25 cellular contexts compared by ENCODE assay signal in the genomic region with DNA sequence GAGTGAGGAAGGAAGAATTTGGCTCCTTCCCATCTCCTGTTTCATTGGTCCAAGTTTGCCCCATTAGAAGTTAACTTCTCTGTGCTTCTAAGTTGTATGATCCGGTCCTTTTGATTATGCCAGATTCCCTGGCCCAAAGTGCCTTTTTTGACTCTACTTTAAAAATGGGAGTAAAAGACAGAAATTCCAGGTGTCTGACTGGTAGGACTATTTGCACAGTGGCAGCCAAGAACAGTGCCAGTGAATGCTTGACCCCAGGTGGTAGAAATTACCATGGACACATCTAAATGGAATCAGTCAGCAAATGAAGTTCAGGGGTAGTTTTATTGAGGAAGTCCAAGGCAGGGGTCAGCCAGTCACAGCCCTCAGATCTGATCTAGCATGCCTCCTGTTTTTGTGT.
DNase-seq lines count a peak whose midpoint lies in the region; ATAC-seq and TF ChIP-seq lines count a peak whose summit lies in the region.
"Had no signal": no experiment of that assay in that cellular context is flagged by ENCODE, and none has a peak within 500 bp of the region (broad histone marks: within the 10 kb centered on the region; RNA-seq: fewer than 3 reads in every experiment).

No MANE protein-coding gene starts in this region.

- H3K27me3 Mint-ChIP-seq in T-helper 2 cell treated with Interferon-gamma antibody and Interleukin-4, amounts not matched to agents 5 μg/mL and 100 μg/mL, for 36 hours (ENCODE audit: low read depth) = peaks cover 11% of the 10 kb centered on the region
- H3K27me3 Mint-ChIP-seq in natural killer cell treated with Interleukin-12 subunit alpha and Interleukin-12 subunit beta and Interleukin-15 and Interleukin-18, amount 100 ng/mL, for 72 hours = peaks cover 0 to 13% of the 10 kb centered on the region in 2 donors
- H3K27me3 Mint-ChIP-seq in endothelial cell (ENCODE audit: unreplicated experiment) = no peaks in the 10 kb centered on the region
- H3K27me3 Mint-ChIP-seq: progenitor cell of endocrine pancreas had no signal

- H3K4me3 Mint-ChIP-seq in T-helper 2 cell treated with Interferon-gamma antibody and Interleukin-4, amounts not matched to agents 5 μg/mL and 100 μg/mL, for 36 hours = peak overlapping the region; percentile 20
- no peak overlapping the region for H3K4me3 Mint-ChIP-seq in natural killer cell treated with Interleukin-12 subunit alpha and Interleukin-12 subunit beta and Interleukin-15 and Interleukin-18, amount 100 ng/mL, for 72 hours
- no peak overlapping the region for H3K4me3 Mint-ChIP-seq in endothelial cell (ENCODE audit: unreplicated experiment)
- H3K4me3 Mint-ChIP-seq: nephron had no signal

- H3K79me2 ChIP-seq in DND-41 (ENCODE audit: insufficient read depth, low read length) = no peaks in the 10 kb centered on the region

- H3K4me3 ChIP-seq in DND-41 (ENCODE audit: low read depth in 1 of 2, low read length in 2 of 2) = no peak overlapping the region
- no peak overlapping the region for H3K4me3 ChIP-seq in ascending aorta
- no peak overlapping the region for H3K4me3 ChIP-seq in esophagus squamous epithelium
- no peak overlapping the region for H3K4me3 ChIP-seq in tibial nerve
- H3K4me3 ChIP-seq: HAP-1, Peyer's patch, SK-N-MC, skin epidermis, stomach had no signal

- no peaks in the 10 kb centered on the region for H3K27me3 ChIP-seq in DND-41 (ENCODE audit: insufficient read depth, low read length, poor library complexity)
- no peaks in the 10 kb centered on the region for H3K27me3 ChIP-seq in ascending aorta
- no peaks in the 10 kb centered on the region for H3K27me3 ChIP-seq in esophagus squamous epithelium
- H3K27me3 ChIP-seq in tibial nerve = no peaks in the 10 kb centered on the region
- H3K27me3 ChIP-seq: Peyer's patch, stomach had no signal

- no peak for TF ChIP-seq POLR2A in esophagus squamous epithelium (IDR thresholded peaks at IDR 0.05)
- TF ChIP-seq POLR2A in tibial nerve (IDR thresholded peaks at IDR 0.05) = no peak

- H3K27ac Mint-ChIP-seq in T-helper 2 cell treated with Interferon-gamma antibody and Interleukin-4, amounts not matched to agents 5 μg/mL and 100 μg/mL, for 36 hours = no peak overlapping the region
- peak overlapping the region; percentile 13 to 59 for H3K27ac Mint-ChIP-seq in natural killer cell treated with Interleukin-12 subunit alpha and Interleukin-12 subunit beta and Interleukin-15 and Interleukin-18, amount 100 ng/mL, for 72 hours
- no peak overlapping the region for H3K27ac Mint-ChIP-seq in endothelial cell (ENCODE audit: unreplicated experiment)
- H3K27ac Mint-ChIP-seq: nephron, progenitor cell of endocrine pancreas had no signal

- ATAC-seq in DND-41 (ENCODE audit: insufficient read depth, low read depth) = no peak
- no peak for ATAC-seq in natural killer cell treated with Interleukin-12 subunit alpha and Interleukin-12 subunit beta and Interleukin-15 and Interleukin-18, amount 100 ng/mL, for 72 hours

- 65 to 71% methylated on average over 1 of the region's 1 CpG for WGBS in esophagus squamous epithelium, 2 donors
- 89 to 94% methylated on average over 1 of the region's 1 CpG for WGBS in tibial nerve, 2 donors

- no peak overlapping the region; the same call in 1 of the 2 replicates for H2AFZ ChIP-seq in DND-41 (ENCODE audit: low read depth, low read length)

- H3K27ac ChIP-seq in DND-41 (ENCODE audit: low read length) = peak overlapping the region; percentile 92
- H3K27ac ChIP-seq in ascending aorta = peak overlapping the region; percentile 80
- H3K27ac ChIP-seq in esophagus squamous epithelium = no peak overlapping the region
- no peak overlapping the region for H3K27ac ChIP-seq in tibial nerve
- H3K27ac ChIP-seq: C4-2B, Peyer's patch had no signal

- peaks cover 8% of the 10 kb centered on the region for H3K36me3 Mint-ChIP-seq in T-helper 2 cell treated with Interferon-gamma antibody and Interleukin-4, amounts not matched to agents 5 μg/mL and 100 μg/mL, for 36 hours (ENCODE audit: low read depth)
- no peaks in the 10 kb centered on the region for H3K36me3 Mint-ChIP-seq in natural killer cell treated with Interleukin-12 subunit alpha and Interleukin-12 subunit beta and Interleukin-15 and Interleukin-18, amount 100 ng/mL, for 72 hours
- H3K36me3 Mint-ChIP-seq in endothelial cell (ENCODE audit: low read depth, unreplicated experiment) = no peaks in the 10 kb centered on the region

- H3K4me2 ChIP-seq in DND-41 (ENCODE audit: insufficient read depth, low read length) = peak overlapping the region; percentile 44; the same call in 1 of the 2 replicates

- peaks cover 86% of the 10 kb centered on the region for H3K4me1 ChIP-seq in DND-41 (ENCODE audit: insufficient read depth, low read length)
- H3K4me1 ChIP-seq in ascending aorta = peaks cover 6 to 43% of the 10 kb centered on the region in 2 donors
- peaks cover 0 to 72% (median 40%) of the 10 kb centered on the region in 3 donors for H3K4me1 ChIP-seq in esophagus squamous epithelium
- H3K4me1 ChIP-seq in tibial nerve = peaks cover 0 to 46% (median 15%) of the 10 kb centered on the region in 4 donors

- no peaks in the 10 kb centered on the region for H3K9me3 Mint-ChIP-seq in T-helper 2 cell treated with Interferon-gamma antibody and Interleukin-4, amounts not matched to agents 5 μg/mL and 100 μg/mL, for 36 hours
- no peaks in the 10 kb centered on the region for H3K9me3 Mint-ChIP-seq in natural killer cell treated with Interleukin-12 subunit alpha and Interleukin-12 subunit beta and Interleukin-15 and Interleukin-18, amount 100 ng/mL, for 72 hours
- no peaks in the 10 kb centered on the region for H3K9me3 Mint-ChIP-seq in endothelial cell (ENCODE audit: unreplicated experiment)
- H3K9me3 Mint-ChIP-seq: nephron had no signal

- H3K9me3 ChIP-seq in DND-41 (ENCODE audit: insufficient read depth, low read length, severe bottlenecking) (no peaks in the 10 kb centered on the region), ascending aorta (no peaks in the 10 kb centered on the region), esophagus squamous epithelium (no peaks in the 10 kb centered on the region), tibial nerve (no peaks in the 10 kb centered on the region)
- H3K9me3 ChIP-seq: HAP-1, Peyer's patch, stomach had no signal

- no peak for TF ChIP-seq CTCF in DND-41 (IDR thresholded peaks at IDR 0.05; ENCODE audit: borderline replicate concordance, extremely low read depth, low read length, poor library complexity, severe bottlenecking)
- no peak for TF ChIP-seq CTCF in ascending aorta (IDR thresholded peaks at IDR 0.05)
- no peak for TF ChIP-seq CTCF in esophagus squamous epithelium (IDR thresholded peaks at IDR 0.05)
- TF ChIP-seq CTCF in endothelial cell (IDR thresholded peaks at IDR 0.05; ENCODE audit: unreplicated experiment) = no peak
- no peak for TF ChIP-seq CTCF in tibial nerve (IDR thresholded peaks at IDR 0.05)

- no peak for TF ChIP-seq EP300 in tibial nerve (IDR thresholded peaks at IDR 0.05)

- H3K4me1 Mint-ChIP-seq in T-helper 2 cell treated with Interferon-gamma antibody and Interleukin-4, amounts not matched to agents 5 μg/mL and 100 μg/mL, for 36 hours (ENCODE audit: low read depth) = peaks cover 79% of the 10 kb centered on the region
- peaks cover 47 to 65% of the 10 kb centered on the region in 2 donors for H3K4me1 Mint-ChIP-seq in natural killer cell treated with Interleukin-12 subunit alpha and Interleukin-12 subunit beta and Interleukin-15 and Interleukin-18, amount 100 ng/mL, for 72 hours (ENCODE audit: low read depth in 2 of 2)
- peaks cover 49% of the 10 kb centered on the region for H3K4me1 Mint-ChIP-seq in endothelial cell (ENCODE audit: unreplicated experiment)

- H4K20me1 ChIP-seq in DND-41 (ENCODE audit: insufficient read depth, low read length) = no peaks in the 10 kb centered on the region

- H3K36me3 ChIP-seq in DND-41 (ENCODE audit: insufficient read depth, low read length) (no peaks in the 10 kb centered on the region), ascending aorta (no peaks in the 10 kb centered on the region), esophagus squamous epithelium (no peaks in the 10 kb centered on the region), tibial nerve (no peaks in the 10 kb centered on the region)
- H3K36me3 ChIP-seq: HAP-1, Peyer's patch, stomach had no signal

- intact Hi-C loops in ascending aorta (cut with DNase I) = no loop called here
- intact Hi-C loops in esophagus squamous epithelium (cut with DNase I) = no loop called here

- H3K9ac ChIP-seq in DND-41 (ENCODE audit: low read depth, low read length) = peak overlapping the region; percentile 40; the same call in 1 of the 2 replicates

- no peak for DNase-seq in T-helper 2 cell treated with Interferon-gamma antibody and Interleukin-4, amounts not matched to agents 5 μg/mL and 100 μg/mL, for 36 hours (ENCODE audit: low spot score)
- no peak for DNase-seq in T-helper 2 cell
- no peak for DNase-seq in DND-41
- DNase-seq in ascending aorta (ENCODE audit: low spot score in 2 of 2) = no peak
- no peak for DNase-seq in natural killer cell treated with Interleukin-12 subunit alpha and Interleukin-12 subunit beta and Interleukin-15 and Interleukin-18, amount 100 ng/mL, for 72 hours (ENCODE audit: low spot score)
- no peak for DNase-seq in esophagus squamous epithelium (lab: John Stamatoyannopoulos, UW)
- DNase-seq in endothelial cell (ENCODE audit: low spot score) = no peak
- no peak for DNase-seq in tibial nerve (ENCODE audit: low spot score in 2 of 2)
- DNase-seq: activated CD4-positive, alpha-beta T cell treated with anti-CD3 and anti-CD28 coated beads for 1 hour; activated effector memory CD4-positive, alpha-beta T cell treated with Interleukin-2 at 50 U/mL for 16 hours; amniotic stem cell; cerebellar nuclear complex; mesendoderm; NCI-H187; NCI-H345; NK-92 treated with Interleukin-12 subunit alpha and Interleukin-12 subunit beta, amount 100 ng/mL, for 24 hours; Peyer's patch; stimulated activated CD4-positive, alpha-beta T cell treated with anti-CD3 and anti-CD28 coated beads, Interleukin-2, amount 100 ng/mL, for 48 hours; stomach had no signal

Comparison
In these comparisons a context has a peak if more than half of its experiments do, and no peak if none do; other contexts are left out.
1. H3K27ac Mint-ChIP-seq: peak in natural killer cell treated with Interleukin-12 subunit alpha and Interleukin-12 subunit beta and Interleukin-15 and Interleukin-18, amount 100 ng/mL, for 72 hours (2 of 2); none in T-helper 2 cell treated with Interferon-gamma antibody and Interleukin-4, amounts not matched to agents 5 μg/mL and 100 μg/mL, for 36 hours (single experiment) and endothelial cell (single experiment).
2. H3K27ac ChIP-seq: peak in DND-41 (single experiment) and ascending aorta (2 of 2); none in esophagus squamous epithelium (0 of 4) and tibial nerve (0 of 4).